Comparison of ENCODE assay signal across 1 cellular context in genomic region chr11:1258401-1259075, GRCh38.
TF ChIP-seq lines count a peak whose summit lies in the region.

No MANE protein-coding gene starts in this region.

TF ChIP-seq in IMR-90, 13 proteins besides CTCF, POLR2A, EP300 and RAD21 (continued from another document):
- TF ChIP-seq, protein P1, sequence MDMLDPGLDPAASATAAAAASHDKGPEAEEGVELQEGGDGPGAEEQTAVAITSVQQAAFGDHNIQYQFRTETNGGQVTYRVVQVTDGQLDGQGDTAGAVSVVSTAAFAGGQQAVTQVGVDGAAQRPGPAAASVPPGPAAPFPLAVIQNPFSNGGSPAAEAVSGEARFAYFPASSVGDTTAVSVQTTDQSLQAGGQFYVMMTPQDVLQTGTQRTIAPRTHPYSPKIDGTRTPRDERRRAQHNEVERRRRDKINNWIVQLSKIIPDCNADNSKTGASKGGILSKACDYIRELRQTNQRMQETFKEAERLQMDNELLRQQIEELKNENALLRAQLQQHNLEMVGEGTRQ (IDR thresholded peaks at IDR 0.05; ENCODE audit: low read depth, low read length): no peak
- TF ChIP-seq BHLHE40 (IDR thresholded peaks at IDR 0.05; ENCODE audit: low read depth, low read length) (no peak), RFX5 (IDR thresholded peaks at IDR 0.05; ENCODE audit: low read depth, low read length) (no peak), MAZ (IDR thresholded peaks at IDR 0.05; ENCODE audit: borderline replicate concordance, low read depth, low read length) (no peak), SMC3 (IDR thresholded peaks at IDR 0.05; ENCODE audit: low read depth, low read length) (no peak), MAFK (IDR thresholded peaks at IDR 0.05; ENCODE audit: low read depth, low read length) (no peak)
